ENCODE assay signal across 9 cellular contexts in the genomic region with DNA sequence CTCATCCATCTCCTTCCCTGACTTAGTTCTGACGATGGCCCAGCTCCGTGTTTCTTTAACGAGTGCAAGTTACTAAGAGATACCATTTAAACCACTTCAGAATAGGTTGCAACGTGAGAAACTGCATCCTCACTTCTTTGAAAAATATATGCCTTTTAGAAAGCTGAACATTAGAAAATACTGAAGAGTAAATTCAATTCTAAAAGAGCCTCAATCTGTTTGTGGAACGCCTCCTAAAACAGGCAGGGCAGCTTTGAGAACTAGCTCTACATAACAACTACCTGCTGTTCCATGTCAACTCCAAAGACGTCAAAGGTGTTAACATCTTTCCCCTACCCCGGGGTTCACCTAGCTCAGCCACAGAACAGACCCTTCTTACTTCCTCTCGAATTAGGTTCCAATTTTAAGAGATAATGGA. TPM values are rescaled to one million over a fixed set of nuclear protein-coding genes. Genes with fewer than 3 reads are reported as not detected.
DNase-seq lines count a peak whose midpoint lies in the region; TF ChIP-seq lines count a peak whose summit lies in the region.
"Had no signal": no experiment of that assay in that cellular context is flagged by ENCODE, and none has a peak within 500 bp of the region (broad histone marks: within the 10 kb centered on the region; RNA-seq: fewer than 3 reads in every experiment).

No MANE protein-coding gene starts in this region.

- no peaks in the 10 kb centered on the region for H3K36me3 Mint-ChIP-seq in endothelial cell (ENCODE audit: low read depth, unreplicated experiment)

- peak overlapping the region; percentile 52 for H3K4me3 Mint-ChIP-seq in endothelial cell (ENCODE audit: unreplicated experiment)

- H3K27me3 Mint-ChIP-seq in endothelial cell (ENCODE audit: unreplicated experiment), result peaks cover 11% of the 10 kb centered on the region

- H3K27ac Mint-ChIP-seq in endothelial cell (ENCODE audit: unreplicated experiment), result peak overlapping the region; percentile 21

- in situ Hi-C loops in G401 (cut with HindIII; ENCODE audit: low sequenced_read_pairs), result no loop called here

- DNase-seq in G401 (ENCODE audit: low spot score), result peak; percentile 63
- peak; percentile 15 for DNase-seq in RPMI8226
- no peak for DNase-seq in endothelial cell (ENCODE audit: low spot score)
- no peak for DNase-seq in prostate gland (ENCODE audit: low spot score)
- no peak for DNase-seq in NCI-H226
- DNase-seq in mucosa of gallbladder (ENCODE audit: low spot score), result no peak
- DNase-seq in NK-92 (lab: John Stamatoyannopoulos, UW; ENCODE audit: unreplicated experiment), result no peak
- no peak for DNase-seq in superior temporal gyrus (ENCODE audit: extremely low spot score)

- H3K27ac ChIP-seq in prostate gland, result peak overlapping the region; percentile 92 to 93
- H3K27ac ChIP-seq: cardiac muscle cell had no signal

- H3K27me3 ChIP-seq in prostate gland (replicated peaks; ENCODE audit: insufficient read depth), result no peaks in the 10 kb centered on the region

- no peak for TF ChIP-seq CTCF in endothelial cell (IDR thresholded peaks at IDR 0.05; ENCODE audit: unreplicated experiment)
- TF ChIP-seq CTCF in prostate gland (IDR thresholded peaks at IDR 0.05), result no peak

- TF ChIP-seq POLR2A in prostate gland (IDR thresholded peaks at IDR 0.05), result no peak

- H3K36me3 ChIP-seq in prostate gland, result no peaks in the 10 kb centered on the region
- H3K36me3 ChIP-seq: cardiac muscle cell had no signal

- H3K4me1 ChIP-seq in prostate gland (replicated peaks), result no peaks in the 10 kb centered on the region

- H3K9me3 Mint-ChIP-seq in endothelial cell (ENCODE audit: unreplicated experiment), result no peaks in the 10 kb centered on the region

- intact Hi-C loops in prostate gland (cut with DNase I), result loop anchor here (2.0 to 10.0 kb wide), 3 partner anchors 151 to 529 kb away; no protein-coding TSS in a partner anchor

- H3K4me3 ChIP-seq in prostate gland, result no peak overlapping the region

- H3K4me1 Mint-ChIP-seq in endothelial cell (ENCODE audit: unreplicated experiment), result peaks cover 23% of the 10 kb centered on the region

- WGBS in prostate gland, result 53% methylated on average over 8 of the region's 8 CpGs

- H3K9me3 ChIP-seq in prostate gland, result no peaks in the 10 kb centered on the region

RNA-seq across cellular contexts. Expression of a gene that starts 3.5 kb away (rescaled TPM):
- 1.4 and 2.8 TPM in 2 replicates for total RNA-seq in G401 (2014; rRNA removed; shearing (Covaris generic))
- total RNA-seq in endothelial cell (ENCODE audit: unreplicated experiment), result 4.0 TPM
- total RNA-seq in prostate gland, result 10 to 100 TPM; 11.3 to 31.5 TPM
- total RNA-seq in mucosa of gallbladder, result 99.6 TPM

Comparison
In these comparisons a context has a peak if more than half of its experiments do, and no peak if none do; other contexts are left out.
1. DNase-seq: peak in G401 (single experiment) and RPMI8226 (single experiment); none in endothelial cell (single experiment), prostate gland (single experiment), NCI-H226 (single experiment), mucosa of gallbladder (single experiment), NK-92 (single experiment) and superior temporal gyrus (single experiment).